8 cellular contexts compared by ENCODE assay signal in genomic region chr7:24573008-24573553, GRCh38. TPM values are rescaled to one million over a fixed set of nuclear protein-coding genes. Genes with fewer than 3 reads are reported as not detected.
DNase-seq lines count a peak whose midpoint lies in the region; ATAC-seq and TF ChIP-seq lines count a peak whose summit lies in the region.

PALS2 (plus strand) TSS chr7:24573452; CDS start chr7:24623668, 50,216 bp downstream.

- TF ChIP-seq CTCF in gastroesophageal sphincter (IDR thresholded peaks at IDR 0.05) (no peak), suprapubic skin (IDR thresholded peaks at IDR 0.05) (no peak)

- WGBS in gastroesophageal sphincter (ENCODE audit: low coverage in 1 of 2), 2 donors = 0% methylated on average over 1 of the region's 69 CpGs; no CpG with 5 or more reads in 1 of the 2 donors
- 0% methylated on average over 28 of the region's 69 CpGs for WGBS in suprapubic skin

- H3K9me3 ChIP-seq in SJCRH30 (replicated peaks) (no peaks in the 10 kb centered on the region), gastroesophageal sphincter (no peaks in the 10 kb centered on the region), suprapubic skin (no peaks in the 10 kb centered on the region)

- ATAC-seq in GM21576 (IDR thresholded peaks at IDR 0.05; ENCODE audit: unreplicated experiment) (peak; percentile 35), gastroesophageal sphincter (peak; percentile 87)

- H3K36me3 ChIP-seq in SJCRH30 = no peaks in the 10 kb centered on the region
- H3K36me3 ChIP-seq in gastroesophageal sphincter = no peaks in the 10 kb centered on the region
- H3K36me3 ChIP-seq in suprapubic skin = no peaks in the 10 kb centered on the region

- no peak for TF ChIP-seq RAD21 in Ishikawa (IDR thresholded peaks at IDR 0.05; ENCODE audit: low read depth)

- TF ChIP-seq EP300 in Ishikawa (IDR thresholded peaks at IDR 0.05; ENCODE audit: borderline replicate concordance) = 0 out of 2 replicates have a peak, but pooled peaks have one; percentile 13
- TF ChIP-seq EP300 in gastroesophageal sphincter (IDR thresholded peaks at IDR 0.05) = no peak
- TF ChIP-seq EP300 in suprapubic skin (IDR thresholded peaks at IDR 0.05) = no peak

- DNase-seq in DMS53 treated with DMSO at 0.1 percent for 48 hours (lab: John Stamatoyannopoulos, UW; ENCODE audit: unreplicated experiment) = peak; percentile 75
- DNase-seq in SJCRH30 = peak; percentile 68 to 77
- peak; percentile 76 for DNase-seq in activated naive CD4-positive, alpha-beta T cell treated with Interleukin-2 at 50 U/mL for 16 hours
- peak in 52 of 56 donors; percentile 14 to 79 (median 54) for DNase-seq in nucleus accumbens (lab: John Stamatoyannopoulos, UW)
- DNase-seq in suprapubic skin (ENCODE audit: low spot score in 2 of 2) = peak; percentile 74 to 76

- H3K27me3 ChIP-seq in SJCRH30 (peaks cover 11% of the 10 kb centered on the region; the same call in 1 of the 2 replicates), gastroesophageal sphincter (no peaks in the 10 kb centered on the region), suprapubic skin (no peaks in the 10 kb centered on the region)

- no peak for TF ChIP-seq POLR2A in gastroesophageal sphincter (IDR thresholded peaks at IDR 0.05)
- no peak for TF ChIP-seq POLR2A in suprapubic skin (IDR thresholded peaks at IDR 0.05)

- peak within 1 kb of the TSS; percentile 49 for H3K27ac ChIP-seq in SJCRH30
- H3K27ac ChIP-seq in gastroesophageal sphincter = peak within 1 kb of the TSS in 3 of 4 donors; percentile 86 to 87 (median 86)
- peak within 1 kb of the TSS; percentile 85 for H3K27ac ChIP-seq in suprapubic skin

- H3K4me3 ChIP-seq in SJCRH30 (peak within 1 kb of the TSS; percentile 97), gastroesophageal sphincter (peak within 1 kb of the TSS; percentile 76 to 92), suprapubic skin (peak within 1 kb of the TSS; percentile 79)

- no peaks in the 10 kb centered on the region for H3K4me1 ChIP-seq in SJCRH30
- peaks cover 0 to 25% (median 0%) of the 10 kb centered on the region in 3 donors for H3K4me1 ChIP-seq in gastroesophageal sphincter
- peaks cover 17% of the 10 kb centered on the region for H3K4me1 ChIP-seq in suprapubic skin

TF ChIP-seq in Ishikawa, 13 proteins besides CTCF, POLR2A, EP300 and RAD21:
- peak; percentile 55 for TF ChIP-seq MAX (IDR thresholded peaks at IDR 0.05)
- peak; percentile 81 for TF ChIP-seq EGR1 (IDR thresholded peaks at IDR 0.05)
- TF ChIP-seq TCF12 (IDR thresholded peaks at IDR 0.05; ENCODE audit: low read depth) = no peak
- TF ChIP-seq FOXM1 (IDR thresholded peaks at IDR 0.05; ENCODE audit: borderline replicate concordance, low read depth) = no peak
- TF ChIP-seq TAF1 (IDR thresholded peaks at IDR 0.05; ENCODE audit: low read depth) = peak; percentile 46; the same call in 1 of the 2 replicates
- TF ChIP-seq TEAD4 (IDR thresholded peaks at IDR 0.05) = no peak
- TF ChIP-seq REST (IDR thresholded peaks at IDR 0.05; ENCODE audit: low read depth) = no peak
- TF ChIP-seq NFIC (IDR thresholded peaks at IDR 0.05) = 0 out of 2 replicates have a peak, but pooled peaks have one; percentile 6
- TF ChIP-seq YY1 (IDR thresholded peaks at IDR 0.05; ENCODE audit: low read depth) = no peak; the same call in 1 of the 2 replicates
- no peak for TF ChIP-seq USF1 (IDR thresholded peaks at IDR 0.05)
- peak; percentile 73; the same call in 1 of the 2 replicates for TF ChIP-seq ZBTB7A (IDR thresholded peaks at IDR 0.05; ENCODE audit: low read depth)
- TF ChIP-seq CEBPB (IDR thresholded peaks at IDR 0.05) = no peak
- no peak for TF ChIP-seq CREB1 (IDR thresholded peaks at IDR 0.05; ENCODE audit: low read depth)

RNA-seq across cellular contexts. Expression of gene PALS2, which starts in this region (rescaled TPM):
- 54.4 and 55.1 TPM in 2 replicates for total RNA-seq in SJCRH30 (2014; rRNA removed; shearing (Covaris generic))
- 10 to 100 TPM; 14.0 to 25.2 (median 19.6) TPM for total RNA-seq in gastroesophageal sphincter
- total RNA-seq in suprapubic skin = 1 to 10 TPM; 5.6 to 6.4 (median 6.0) TPM

Comparison
In these comparisons a context has a peak if more than half of its experiments do, and no peak if none do; other contexts are left out.
1. Peak in every context shown above with its lines: DNase-seq, ATAC-seq, H3K4me3 ChIP-seq and H3K27ac ChIP-seq.